In the genomic region with DNA sequence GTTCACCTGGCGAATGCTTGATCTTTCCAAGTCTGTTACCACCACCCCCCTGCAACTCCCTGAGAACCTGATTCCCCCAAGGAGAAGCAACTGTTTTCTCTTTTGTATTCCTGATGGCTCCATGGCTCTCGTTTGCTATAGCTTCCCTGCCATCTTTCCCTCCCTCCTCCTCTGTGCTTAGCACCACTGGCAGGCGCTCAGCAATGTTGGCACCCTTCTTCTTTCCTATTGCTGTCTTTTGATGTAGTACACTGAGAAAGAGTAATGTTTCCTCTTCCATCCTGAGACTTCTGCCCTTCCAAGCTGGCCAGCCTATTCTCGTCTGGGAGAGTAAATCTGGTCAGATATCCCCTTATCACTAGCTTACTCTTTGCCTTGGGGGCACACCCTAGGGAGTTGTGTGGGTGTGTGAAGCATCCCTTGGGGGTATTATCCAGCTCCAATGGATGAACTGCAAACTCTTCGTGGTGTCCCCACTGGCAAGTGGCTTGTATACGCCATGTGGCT, we compare ENCODE assay signal across 27 cellular contexts.
DNase-seq lines count a peak whose midpoint lies in the region; ATAC-seq, FAIRE-seq and TF ChIP-seq lines count a peak whose summit lies in the region.
"Had no signal": no experiment of that assay in that cellular context is flagged by ENCODE, and none has a peak within 500 bp of the region (broad histone marks: within the 10 kb centered on the region; RNA-seq: fewer than 3 reads in every experiment).

No MANE protein-coding gene starts in this region.

- H3K36me3 ChIP-seq in MG63 (peaks cover 86% of the 10 kb centered on the region), brain microvascular endothelial cell (replicated peaks) (no peaks in the 10 kb centered on the region), mesenchymal stem cell (ENCODE audit: control insufficient read depth in 1 of 2, insufficient read depth in 2 of 2, low read depth in 1 of 2, low read length in 2 of 2) (peaks cover 0 to 51% of the 10 kb centered on the region in 2 experiments), BE2C (no peaks in the 10 kb centered on the region)
- H3K36me3 ChIP-seq: neural progenitor cell, thoracic aorta, vagina had no signal

- H3K27ac ChIP-seq in A549: peak overlapping the region; percentile 92 to 94
- peak overlapping the region; percentile 88 for H3K27ac ChIP-seq in brain microvascular endothelial cell
- no peak overlapping the region for H3K27ac ChIP-seq in mesenchymal stem cell (ENCODE audit: low read length, poor library complexity, severe bottlenecking)
- H3K27ac ChIP-seq: neural progenitor cell, thoracic aorta, vagina had no signal

- no peak for TF ChIP-seq RAD21 in A549 (conservative IDR thresholded peaks at IDR 0.05 in 1 of 2, IDR thresholded peaks at IDR 0.05 in 1 of 2)

- TF ChIP-seq EP300 in A549 (IDR thresholded peaks at IDR 0.05): no peak

- H3K23ac ChIP-seq in mesenchymal stem cell (ENCODE audit: low read length in 2 of 2): no peak overlapping the region

- H2AFZ ChIP-seq in mesenchymal stem cell (ENCODE audit: low read depth, low read length): no peak overlapping the region
- H2AFZ ChIP-seq: neural progenitor cell had no signal

- peak overlapping the region; percentile 79 to 86 for H3K18ac ChIP-seq in mesenchymal stem cell (ENCODE audit: low read depth in 1 of 2, low read length in 2 of 2)

- peak overlapping the region; percentile 3 for H4K91ac ChIP-seq in mesenchymal stem cell (ENCODE audit: low read length)

- H2BK12ac ChIP-seq in mesenchymal stem cell (ENCODE audit: low read length in 2 of 2): peak overlapping the region; percentile 15 to 59

- H2BK5ac ChIP-seq in mesenchymal stem cell (ENCODE audit: low read depth, low read length, poor library complexity, severe bottlenecking): peak overlapping the region; percentile 5

- no peaks in the 10 kb centered on the region for H3K79me1 ChIP-seq in mesenchymal stem cell (replicated peaks; ENCODE audit: low read length, poor library complexity, severe bottlenecking)

- CTCF ChIA-PET in A549 (lab: Yijun Ruan, JAX): interaction anchor here (0.6 to 5.0 kb wide), 8 partner anchors 23 to 179 kb away, joined by 3 to 32 read pairs (median 4); no protein-coding TSS in a partner anchor

- no peak overlapping the region for H3K4ac ChIP-seq in mesenchymal stem cell (ENCODE audit: low read depth in 1 of 2, low read length in 2 of 2)

- no peaks in the 10 kb centered on the region for H3K27me3 ChIP-seq in MG63
- H3K27me3 ChIP-seq in brain microvascular endothelial cell (replicated peaks): no peaks in the 10 kb centered on the region
- H3K27me3 ChIP-seq in mesenchymal stem cell (ENCODE audit: control insufficient read depth in 1 of 2, insufficient read depth in 1 of 2, low read length in 2 of 2): no peaks in the 10 kb centered on the region
- H3K27me3 ChIP-seq in BE2C: peaks cover 3% of the 10 kb centered on the region; the same call in 1 of the 2 replicates
- H3K27me3 ChIP-seq: neural progenitor cell, vagina had no signal

- no peaks in the 10 kb centered on the region for H3K9me3 ChIP-seq in A549
- no peaks in the 10 kb centered on the region for H3K9me3 ChIP-seq in MG63
- H3K9me3 ChIP-seq in mesenchymal stem cell (ENCODE audit: control insufficient read depth, low read length): no peaks in the 10 kb centered on the region
- H3K9me3 ChIP-seq in BE2C: no peaks in the 10 kb centered on the region
- H3K9me3 ChIP-seq: thoracic aorta, vagina had no signal

- H3K9ac ChIP-seq in mesenchymal stem cell (ENCODE audit: low read length): peak overlapping the region; percentile 39
- H3K9ac ChIP-seq: neural progenitor cell had no signal

- peak overlapping the region; percentile 1 for H2BK120ac ChIP-seq in mesenchymal stem cell (ENCODE audit: low read depth, low read length)

- H3K4me1 ChIP-seq in A549 (peaks cover 43% of the 10 kb centered on the region), mesenchymal stem cell (ENCODE audit: control insufficient read depth, insufficient read depth, low read depth, low read length) (peaks cover 2% of the 10 kb centered on the region), BE2C (no peaks in the 10 kb centered on the region)
- H3K4me1 ChIP-seq: neural progenitor cell had no signal

- in situ Hi-C loops in brain microvascular endothelial cell (cut with HindIII; ENCODE audit: low pct_ligation_motif_present, low sequenced_read_pairs): no loop called here

- H3K4me3 ChIP-seq in A549 (no peak overlapping the region), MG63 (no peak overlapping the region), brain microvascular endothelial cell (ENCODE audit: low read depth, low read length) (no peak overlapping the region), mesenchymal stem cell (ENCODE audit: insufficient read depth in 1 of 2, low read depth in 1 of 2, low read length in 2 of 2) (no peak overlapping the region), BE2C (ENCODE audit: low read depth, low read length) (no peak overlapping the region)
- H3K4me3 ChIP-seq: neural progenitor cell, thoracic aorta, vagina had no signal

- H4K8ac ChIP-seq in mesenchymal stem cell (ENCODE audit: low read length): peak overlapping the region; percentile 54

- TF ChIP-seq CTCF in A549 (IDR thresholded peaks at IDR 0.05): no peak
- no peak for TF ChIP-seq CTCF in brain microvascular endothelial cell (IDR thresholded peaks at IDR 0.05; ENCODE audit: low read depth, low read length, missing control alignments)
- TF ChIP-seq CTCF in BE2C (IDR thresholded peaks at IDR 0.05; ENCODE audit: low read depth, low read length): no peak

- POLR2A ChIA-PET in A549 (lab: Yijun Ruan, JAX): interaction anchor here (1.5 kb wide), 1 partner anchor 85 kb away, joined by 6 read pairs; no protein-coding TSS in a partner anchor

- DNase-seq in A549 (ENCODE audit: low read depth in 1 of 2, low spot score in 1 of 2) (no peak), MG63 (peak; percentile 71), brain microvascular endothelial cell (no peak), mesenchymal stem cell (no peak), BE2C (no peak), NCI-H2029 (lab: John Stamatoyannopoulos, UW) (no peak), NCI-H510A (lab: John Stamatoyannopoulos, UW) (no peak), DMS53 (lab: John Stamatoyannopoulos, UW) (no peak)
- DNase-seq: activated CD4-positive, alpha-beta T cell treated with anti-CD3 and anti-CD28 coated beads, Interleukin-2, amount 10 ng/mL, durations not matched to agents 24 days and 14 days; activated gamma-delta T cell; activated naive CD8-positive, alpha-beta T cell treated with anti-CD3 and anti-CD28 coated beads for 36 hours; activated T-cell treated with anti-CD3 and anti-CD28 coated beads, Interleukin-2, amount 50 U/mL, for 1 hour; CD8-positive, alpha-beta memory T cell; DMS 273 treated with DMSO at 0.1 percent for 48 hours; hippocampal formation; immature natural killer cell; NCI-H1436; NCI-H2081 treated with DMSO at 0.1 percent for 48 hours; NCI-H446; NCI-H774; stimulated activated CD4-positive, alpha-beta T cell treated with anti-CD3 and anti-CD28 coated beads, Interleukin-1b, Interleukin-23, amount 100 ng/mL, for 48 hours; stimulated activated naive CD8-positive, alpha-beta T cell treated with anti-CD3 and anti-CD28 coated beads, Interleukin-15, Interleukin-2, amounts not matched to agents 100 U/mL and 50 U/mL, for 24 hours; T-helper 1 cell had no signal

- ATAC-seq in A549: peak; percentile 44 to 60; a peak in 5 of 6 replicates
- ATAC-seq: stimulated activated naive CD8-positive, alpha-beta T cell treated with anti-CD3 and anti-CD28 coated beads, Interleukin-15, Interleukin-2, amounts not matched to agents 100 U/mL and 50 U/mL, for 24 hours had no signal

- H3K4me2 ChIP-seq in A549 (peak overlapping the region; percentile 65), mesenchymal stem cell (ENCODE audit: low read length, poor library complexity, severe bottlenecking) (no peak overlapping the region)
- H3K4me2 ChIP-seq: neural progenitor cell had no signal

- no peak overlapping the region for H3K14ac ChIP-seq in mesenchymal stem cell (ENCODE audit: low read length in 2 of 2)

- no peak for TF ChIP-seq POLR2A in A549 (IDR thresholded peaks at IDR 0.05; ENCODE audit: low read length)

- no peak for FAIRE-seq in A549 (lab: Jason Lieb, UNC)
- FAIRE-seq: GM12891 had no signal

- no peak overlapping the region for H2BK15ac ChIP-seq in mesenchymal stem cell (ENCODE audit: low read depth, poor library complexity, severe bottlenecking)

- no peak overlapping the region for H2AK5ac ChIP-seq in mesenchymal stem cell (ENCODE audit: low read length, severe bottlenecking)

- 42% methylated on average over 6 of the region's 6 CpGs for WGBS in A549 (ENCODE audit: missing lambda C conversion rate)
- WGBS in mesenchymal stem cell: 49% methylated on average over 4 of the region's 6 CpGs

TF ChIP-seq in A549, 52 proteins besides CTCF, POLR2A, EP300 and RAD21:
- TF ChIP-seq, protein P1, sequence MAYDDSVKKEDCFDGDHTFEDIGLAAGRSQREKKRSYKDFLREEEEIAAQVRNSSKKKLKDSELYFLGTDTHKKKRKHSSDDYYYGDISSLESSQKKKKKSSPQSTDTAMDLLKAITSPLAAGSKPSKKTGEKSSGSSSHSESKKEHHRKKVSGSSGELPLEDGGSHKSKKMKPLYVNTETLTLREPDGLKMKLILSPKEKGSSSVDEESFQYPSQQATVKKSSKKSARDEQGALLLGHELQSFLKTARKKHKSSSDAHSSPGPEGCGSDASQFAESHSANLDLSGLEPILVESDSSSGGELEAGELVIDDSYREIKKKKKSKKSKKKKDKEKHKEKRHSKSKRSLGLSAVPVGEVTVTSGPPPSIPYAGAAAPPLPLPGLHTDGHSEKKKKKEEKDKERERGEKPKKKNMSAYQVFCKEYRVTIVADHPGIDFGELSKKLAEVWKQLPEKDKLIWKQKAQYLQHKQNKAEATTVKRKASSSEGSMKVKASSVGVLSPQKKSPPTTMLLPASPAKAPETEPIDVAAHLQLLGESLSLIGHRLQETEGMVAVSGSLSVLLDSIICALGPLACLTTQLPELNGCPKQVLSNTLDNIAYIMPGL (CRISPR knock-in tag; IDR thresholded peaks at IDR 0.05; ENCODE audit: borderline replicate concordance): no peak
- no peak for TF ChIP-seq EHF (CRISPR knock-in tag; IDR thresholded peaks at IDR 0.05)
